ENCODE assay signal across 8 cellular contexts in the genomic region with DNA sequence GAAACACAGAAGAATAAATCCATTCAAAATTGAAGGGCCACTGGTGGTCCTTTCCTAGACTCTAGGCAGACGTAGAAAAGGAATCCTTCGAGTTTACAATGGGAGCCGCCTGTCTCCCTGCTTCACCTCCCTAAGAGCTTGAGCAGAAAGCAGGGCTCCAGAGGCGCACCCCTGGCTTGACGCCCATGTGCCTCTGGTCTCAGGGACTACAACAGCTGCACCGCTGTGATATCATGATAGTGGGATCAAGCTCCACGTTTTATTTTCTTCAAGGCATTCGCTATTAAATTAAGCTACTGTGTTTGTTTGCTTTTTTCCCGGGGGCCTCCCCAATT. TPM values are rescaled to one million over a fixed set of nuclear protein-coding genes. Genes with fewer than 3 reads are reported as not detected.
A peak's percentile ranks its signal among the peaks of the same experiment; 100 is the strongest.
DNase-seq lines count a peak whose midpoint lies in the region; ATAC-seq, FAIRE-seq and TF ChIP-seq lines count a peak whose summit lies in the region.

No MANE protein-coding gene starts in this region.

- H3K27ac ChIP-seq in keratinocyte (ENCODE audit: control insufficient read depth, insufficient read depth, low read length) = peak overlapping the region; percentile 62
- peak overlapping the region; percentile 48 to 98 for H3K27ac ChIP-seq in testis

- no peak for TF ChIP-seq POLR2A in testis (IDR thresholded peaks at IDR 0.05)

- peaks cover 42% of the 10 kb centered on the region for H3K79me2 ChIP-seq in keratinocyte (ENCODE audit: control insufficient read depth, insufficient read depth, low read length)

- peaks cover 40 to 43% of the 10 kb centered on the region in 2 experiments for H3K36me3 ChIP-seq in keratinocyte (ENCODE audit: control insufficient read depth in 2 of 2, extremely low read depth in 1 of 2, insufficient read depth in 2 of 2, low read length in 2 of 2)
- H3K36me3 ChIP-seq in testis (ENCODE audit: low read depth, missing control alignments) = no peaks in the 10 kb centered on the region

- no peak for ATAC-seq in activated CD4-positive, alpha-beta T cell treated with anti-CD3 and anti-CD28 coated beads for 36 hours
- ATAC-seq in activated naive CD4-positive, alpha-beta T cell treated with anti-CD3 and anti-CD28 coated beads, Interleukin-2, amount 50 U/mL, for 72 hours = no peak
- ATAC-seq in GM19035 (IDR thresholded peaks at IDR 0.05; ENCODE audit: unreplicated experiment) = no peak

- intact Hi-C loops in activated CD4-positive, alpha-beta T cell treated with anti-CD3 and anti-CD28 coated beads for 36 hours (cut with DNase I, micrococcal nuclease) = no loop called here
- intact Hi-C loops in testis (cut with DNase I; ENCODE audit: low total_unique reads) = no loop called here

- H3K9me1 ChIP-seq in keratinocyte (ENCODE audit: control insufficient read depth, extremely low read depth, insufficient read depth, low read length) = no peaks in the 10 kb centered on the region

- H3K4me1 Mint-ChIP-seq in activated CD4-positive, alpha-beta T cell treated with anti-CD3 and anti-CD28 coated beads for 36 hours = peaks cover 34% of the 10 kb centered on the region

- H3K4me3 Mint-ChIP-seq in activated CD4-positive, alpha-beta T cell treated with anti-CD3 and anti-CD28 coated beads for 36 hours = peak overlapping the region; percentile 90

- dilution Hi-C loops in keratinocyte (cut with MboI; ENCODE audit: extremely low pct_ligation_motif_present, low sequenced_read_pairs) = no loop called here

- H3K9me3 Mint-ChIP-seq in activated CD4-positive, alpha-beta T cell treated with anti-CD3 and anti-CD28 coated beads for 36 hours (ENCODE audit: low read depth) = no peaks in the 10 kb centered on the region
- no peaks in the 10 kb centered on the region for H3K9me3 Mint-ChIP-seq in activated naive CD4-positive, alpha-beta T cell treated with anti-CD3 and anti-CD28 coated beads, Interleukin-2, amount 50 U/mL, for 72 hours

- H3K9ac ChIP-seq in keratinocyte (ENCODE audit: control insufficient read depth, extremely low read depth, insufficient read depth, low read length) = peak overlapping the region; percentile 79

- no peak for FAIRE-seq in keratinocyte (lab: Jason Lieb, UNC)

- no peaks in the 10 kb centered on the region for H3K27me3 ChIP-seq in keratinocyte (ENCODE audit: control insufficient read depth, extremely low read depth, insufficient read depth, low read length)
- H3K27me3 ChIP-seq in testis = no peaks in the 10 kb centered on the region

- CTCF ChIA-PET in activated CD4-positive, alpha-beta T cell treated with anti-CD3 and anti-CD28 coated beads for 36 hours (lab: Charles Lee) = interaction anchor here (0.6 to 3.3 kb wide), 4 partner anchors 41 to 184 kb away, joined by 3 to 25 read pairs (median 4); partner anchors contain the start of gene MTF1

- peaks cover 15% of the 10 kb centered on the region for H3K4me1 ChIP-seq in keratinocyte (ENCODE audit: control insufficient read depth, extremely low read depth, insufficient read depth, low read length)
- peaks cover 42% of the 10 kb centered on the region for H3K4me1 ChIP-seq in testis

- TF ChIP-seq CTCF in keratinocyte (optimal IDR thresholded peaks at IDR 0.05 in 1 of 3, IDR thresholded peaks at IDR 0.05 in 1 of 3, conservative IDR thresholded peaks at IDR 0.05 in 1 of 3; ENCODE audit: extremely low read depth in 1 of 3, insufficient read depth in 2 of 3, low read length in 3 of 3) (no peak), testis (IDR thresholded peaks at IDR 0.05) (no peak), GM13977 (IDR thresholded peaks at IDR 0.05; ENCODE audit: extremely low read depth, insufficient read depth, missing control alignments) (no peak)

- H3K36me3 Mint-ChIP-seq in activated CD4-positive, alpha-beta T cell treated with anti-CD3 and anti-CD28 coated beads for 36 hours (ENCODE audit: low read depth) = peaks cover 56% of the 10 kb centered on the region
- peaks cover 19 to 34% of the 10 kb centered on the region in 2 donors for H3K36me3 Mint-ChIP-seq in activated naive CD4-positive, alpha-beta T cell treated with anti-CD3 and anti-CD28 coated beads, Interleukin-2, amount 50 U/mL, for 72 hours

- in situ Hi-C loops in GM13977 (cut with MboI; ENCODE audit: low pct_unique_long_range_greater_than_20kb, low sequenced_read_pairs, unreplicated experiment) = no loop called here

- DNase-seq in activated CD4-positive, alpha-beta T cell treated with anti-CD3 and anti-CD28 coated beads for 36 hours = no peak
- no peak for DNase-seq in activated CD4-positive, alpha-beta T cell treated with anti-CD3 and anti-CD28 coated beads, Interleukin-2, amount 50 U/mL, for 4 hours
- DNase-seq in activated naive CD4-positive, alpha-beta T cell treated with anti-CD3 and anti-CD28 coated beads, Interleukin-2, amount 50 U/mL, for 72 hours (ENCODE audit: low spot score in 2 of 2) = no peak
- no peak for DNase-seq in keratinocyte (ENCODE audit: low read depth, low spot score)
- DNase-seq in testis = no peak
- no peak for DNase-seq in GM13977 (ENCODE audit: low spot score)
- DNase-seq in activated CD4-positive, alpha-beta T cell treated with anti-CD3 and anti-CD28 coated beads for 4 hours = no peak

- H3K27me3 Mint-ChIP-seq in activated CD4-positive, alpha-beta T cell treated with anti-CD3 and anti-CD28 coated beads for 36 hours = no peaks in the 10 kb centered on the region

- peak overlapping the region; percentile 63 to 97 (median 97) for H3K4me3 ChIP-seq in keratinocyte (ENCODE audit: control insufficient read depth in 2 of 3, extremely low read depth in 1 of 3, insufficient read depth in 2 of 3, low read depth in 1 of 3, low read length in 3 of 3)
- H3K4me3 ChIP-seq in testis = peak overlapping the region; percentile 86 to 93

- POLR2A ChIA-PET in activated CD4-positive, alpha-beta T cell treated with anti-CD3 and anti-CD28 coated beads for 36 hours (lab: Charles Lee) = interaction anchor here (2.2 kb wide), 1 partner anchor 52 kb away, joined by 10 read pairs; the partner anchor contains the start of gene MTF1

- H3K9me3 ChIP-seq in keratinocyte (ENCODE audit: control insufficient read depth, low read depth, low read length) (no peaks in the 10 kb centered on the region), testis (no peaks in the 10 kb centered on the region)

- H2AFZ ChIP-seq in keratinocyte (ENCODE audit: control insufficient read depth, low read length) = no peak overlapping the region

- peak overlapping the region; percentile 81 for H3K27ac Mint-ChIP-seq in activated CD4-positive, alpha-beta T cell treated with anti-CD3 and anti-CD28 coated beads for 36 hours
- H3K27ac Mint-ChIP-seq in activated naive CD4-positive, alpha-beta T cell treated with anti-CD3 and anti-CD28 coated beads, Interleukin-2, amount 50 U/mL, for 72 hours = peak overlapping the region; percentile 92 to 95

- H3K4me2 ChIP-seq in keratinocyte (ENCODE audit: control insufficient read depth, extremely low read depth, insufficient read depth, low read depth, low read length) = peak overlapping the region; percentile 86

- peaks cover 7% of the 10 kb centered on the region for H4K20me1 ChIP-seq in keratinocyte (ENCODE audit: control insufficient read depth, extremely low read depth, insufficient read depth, low read length)

- 6 to 7% methylated on average over 9 of the region's 9 CpGs for WGBS in testis, 2 donors

RNA-seq across cellular contexts. Expression of gene C1orf122, which starts 0.4 kb away (rescaled TPM):
- 10 to 100 TPM; 10.8 to 17.9 TPM for total RNA-seq in activated CD4-positive, alpha-beta T cell treated with anti-CD3 and anti-CD28 coated beads for 36 hours
- 10 to 100 TPM; 18.8 to 21.4 TPM for total RNA-seq in activated naive CD4-positive, alpha-beta T cell treated with anti-CD3 and anti-CD28 coated beads, Interleukin-2, amount 50 U/mL, for 72 hours
- polyA plus RNA-seq in keratinocyte (22.2 to 46.0 TPM (median 25.8 TPM) in 3 replicates), testis (ENCODE audit: insufficient read depth, low read depth, low replicate concordance) (48.1 TPM)
- polyA plus RNA-seq in keratinocyte (2011; ENCODE audit: low read depth) = 8.0 TPM
- polyA plus RNA-seq in keratinocyte (2011; cell fraction: cytosol; rRNA removed) = 13.3 and 20.9 TPM in 2 replicates
- 10.8 and 14.8 TPM in 2 replicates for polyA plus RNA-seq in keratinocyte (2011; cell fraction: nucleus; rRNA removed)
- 19.6 and 31.6 TPM in 2 replicates for polyA plus RNA-seq in keratinocyte (2012; ENCODE audit: low replicate concordance)
- 9.3 to 12.3 TPM (median 11.3 TPM) in 3 replicates for polyA minus RNA-seq in keratinocyte
- polyA minus RNA-seq in keratinocyte (2011; cell fraction: cytosol; rRNA and poly(A)+ RNA removed) = 58.7 TPM
- polyA minus RNA-seq in keratinocyte (2011; cell fraction: nucleus; rRNA and poly(A)+ RNA removed) = 3.6 and 7.7 TPM in 2 replicates
- total RNA-seq in testis = 100 to 1,000 TPM; 147 to 188 TPM

RNA-seq across cellular contexts. Expression of gene YRDC, which starts 0.8 kb away (rescaled TPM):
- total RNA-seq in activated CD4-positive, alpha-beta T cell treated with anti-CD3 and anti-CD28 coated beads for 36 hours = 10 to 100 TPM; 22.9 to 36.3 TPM
- 10 to 100 TPM; 25.7 to 39.3 TPM for total RNA-seq in activated naive CD4-positive, alpha-beta T cell treated with anti-CD3 and anti-CD28 coated beads, Interleukin-2, amount 50 U/mL, for 72 hours
- polyA plus RNA-seq in keratinocyte (21.7 to 26.8 TPM (median 22.2 TPM) in 3 replicates), testis (ENCODE audit: insufficient read depth, low read depth, low replicate concordance) (39.7 TPM)
- polyA plus RNA-seq in keratinocyte (2011; ENCODE audit: low read depth) = 8.4 TPM
- 17.0 and 23.0 TPM in 2 replicates for polyA plus RNA-seq in keratinocyte (2011; cell fraction: cytosol; rRNA removed)
- 15.2 and 15.6 TPM in 2 replicates for polyA plus RNA-seq in keratinocyte (2011; cell fraction: nucleus; rRNA removed)
- 18.2 and 29.4 TPM in 2 replicates for polyA plus RNA-seq in keratinocyte (2012; ENCODE audit: low replicate concordance)
- 10.1 to 15.4 TPM (median 11.6 TPM) in 3 replicates for polyA minus RNA-seq in keratinocyte
- polyA minus RNA-seq in keratinocyte (2011; cell fraction: cytosol; rRNA and poly(A)+ RNA removed) = 16.9 TPM
- 7.7 and 7.8 TPM in 2 replicates for polyA minus RNA-seq in keratinocyte (2011; cell fraction: nucleus; rRNA and poly(A)+ RNA removed)
- 10 to 100 TPM; 42.8 to 46.7 TPM for total RNA-seq in testis

RNA-seq across cellular contexts. Expression of gene MANEAL, which starts 13.5 kb away (rescaled TPM):
- 1 to 10 TPM; 1.0 TPM for total RNA-seq in activated CD4-positive, alpha-beta T cell treated with anti-CD3 and anti-CD28 coated beads for 36 hours
- 1 to 10 TPM; 1.0 to 3.1 TPM for total RNA-seq in activated naive CD4-positive, alpha-beta T cell treated with anti-CD3 and anti-CD28 coated beads, Interleukin-2, amount 50 U/mL, for 72 hours
- polyA plus RNA-seq in keratinocyte (0.32 to 0.72 TPM (median 0.37 TPM) in 3 replicates), testis (ENCODE audit: insufficient read depth, low read depth, low replicate concordance) (6.9 TPM)
- 0.82 TPM for polyA plus RNA-seq in keratinocyte (2011; ENCODE audit: low read depth)
- 0.68 and 0.71 TPM in 2 replicates for polyA plus RNA-seq in keratinocyte (2011; cell fraction: cytosol; rRNA removed)
- polyA plus RNA-seq in keratinocyte (2011; cell fraction: nucleus; rRNA removed) = 0.63 and 0.79 TPM in 2 replicates
- polyA plus RNA-seq in keratinocyte (2012; ENCODE audit: low replicate concordance) = 0.24 and 1.1 TPM in 2 replicates
- polyA minus RNA-seq in keratinocyte = 0.10 to 1.4 TPM (median 0.49 TPM) in 3 replicates
- not detected for polyA minus RNA-seq in keratinocyte (2011; cell fraction: cytosol; rRNA and poly(A)+ RNA removed)
- 0.32 and 0.78 TPM in 2 replicates for polyA minus RNA-seq in keratinocyte (2011; cell fraction: nucleus; rRNA and poly(A)+ RNA removed)
- total RNA-seq in testis = 10 to 100 TPM in 1 of 2 donors, 1 to 10 TPM in 1; 7.9 to 11.0 TPM

RNA-seq across cellular contexts. Expression of gene EPHA10, which starts 42.3 kb away (rescaled TPM):
- total RNA-seq in activated CD4-positive, alpha-beta T cell treated with anti-CD3 and anti-CD28 coated beads for 36 hours = under 1 TPM; 0.43 to 0.51 TPM
- 1 to 10 TPM in 1 of 2 donors, under 1 TPM in 1; 0.14 to 3.0 TPM for total RNA-seq in activated naive CD4-positive, alpha-beta T cell treated with anti-CD3 and anti-CD28 coated beads, Interleukin-2, amount 50 U/mL, for 72 hours
- polyA plus RNA-seq in keratinocyte (0.01 TPM in 1 of 3 replicates, not detected in the others), testis (ENCODE audit: insufficient read depth, low read depth, low replicate concordance) (64.2 TPM)
- not detected for polyA plus RNA-seq in keratinocyte (2011; ENCODE audit: low read depth)
- not detected in 2 replicates for polyA plus RNA-seq in keratinocyte (2011; cell fraction: cytosol; rRNA removed)
- not detected in 2 replicates for polyA plus RNA-seq in keratinocyte (2011; cell fraction: nucleus; rRNA removed)
- polyA plus RNA-seq in keratinocyte (2012; ENCODE audit: low replicate concordance) = not detected in 2 replicates
- not detected in 3 replicates for polyA minus RNA-seq in keratinocyte
- polyA minus RNA-seq in keratinocyte (2011; cell fraction: cytosol; rRNA and poly(A)+ RNA removed) = not detected
- 0.11 TPM in 1 of 2 replicates, not detected in the other for polyA minus RNA-seq in keratinocyte (2011; cell fraction: nucleus; rRNA and poly(A)+ RNA removed)
- total RNA-seq in testis = 10 to 100 TPM; 55.3 to 71.7 TPM

RNA-seq across cellular contexts. Expression of gene MTF1, which starts 52.2 kb away (rescaled TPM):
- 10 to 100 TPM; 16.1 to 23.8 TPM for total RNA-seq in activated CD4-positive, alpha-beta T cell treated with anti-CD3 and anti-CD28 coated beads for 36 hours
- 10 to 100 TPM; 21.0 to 23.4 TPM for total RNA-seq in activated naive CD4-positive, alpha-beta T cell treated with anti-CD3 and anti-CD28 coated beads, Interleukin-2, amount 50 U/mL, for 72 hours
- polyA plus RNA-seq in keratinocyte (10.5 to 13.1 TPM (median 10.7 TPM) in 3 replicates), testis (ENCODE audit: insufficient read depth, low read depth, low replicate concordance) (35.9 TPM)
- 12.1 TPM for polyA plus RNA-seq in keratinocyte (2011; ENCODE audit: low read depth)
- polyA plus RNA-seq in keratinocyte (2011; cell fraction: cytosol; rRNA removed) = 8.3 and 14.9 TPM in 2 replicates
- polyA plus RNA-seq in keratinocyte (2011; cell fraction: nucleus; rRNA removed) = 22.8 and 24.1 TPM in 2 replicates
- 8.1 and 8.5 TPM in 2 replicates for polyA plus RNA-seq in keratinocyte (2012; ENCODE audit: low replicate concordance)
- polyA minus RNA-seq in keratinocyte = 12.4 to 37.0 TPM (median 15.4 TPM) in 3 replicates
- 7.7 TPM for polyA minus RNA-seq in keratinocyte (2011; cell fraction: cytosol; rRNA and poly(A)+ RNA removed)
- polyA minus RNA-seq in keratinocyte (2011; cell fraction: nucleus; rRNA and poly(A)+ RNA removed) = 11.8 and 25.6 TPM in 2 replicates
- total RNA-seq in testis = 10 to 100 TPM; 12.8 to 16.8 TPM

Comparison
In these comparisons a context has a peak if more than half of its experiments do, and no peak if none do; other contexts are left out.
1. RNA of gene C1orf122, which starts 0.4 kb away (total RNA-seq): 147 to 188 TPM in testis; 18.8 to 21.4 TPM in activated naive CD4-positive, alpha-beta T cell treated with anti-CD3 and anti-CD28 coated beads, Interleukin-2, amount 50 U/mL, for 72 hours and 10.8 to 17.9 TPM in activated CD4-positive, alpha-beta T cell treated with anti-CD3 and anti-CD28 coated beads for 36 hours; every median in the first group is over 4 times any median in the second.